22 cellular contexts compared by ENCODE assay signal in genomic region chr11:91075032-91075695, GRCh38.
DNase-seq lines count a peak whose midpoint lies in the region; ATAC-seq and TF ChIP-seq lines count a peak whose summit lies in the region.
"Had no signal": no experiment of that assay in that cellular context is flagged by ENCODE, and none has a peak within 500 bp of the region (broad histone marks: within the 10 kb centered on the region; RNA-seq: fewer than 3 reads in every experiment).

No MANE protein-coding gene starts in this region.

- H3K4me1 ChIP-seq in heart left ventricle (peaks cover 0 to 7% (median 0%) of the 10 kb centered on the region in 12 donors), right cardiac atrium (ENCODE audit: control insufficient read depth, insufficient read depth, low read length) (no peaks in the 10 kb centered on the region)
- H3K4me1 ChIP-seq: A549, Caco-2 had no signal

- peaks cover 0 to 12% (median 0%) of the 10 kb centered on the region in 12 donors for H3K9me3 ChIP-seq in heart left ventricle
- H3K9me3 ChIP-seq in right cardiac atrium (ENCODE audit: control insufficient read depth, low read length), result no peaks in the 10 kb centered on the region
- H3K9me3 ChIP-seq: A549, Caco-2 had no signal

- ATAC-seq in Right ventricle myocardium superior (ENCODE audit: poor library complexity) (peak; percentile 97), heart left ventricle (peak in 3 of 4 donors; percentile 52 to 63 (median 55)), right cardiac atrium (peak; percentile 51 to 77), HG02678 (IDR thresholded peaks at IDR 0.05; ENCODE audit: unreplicated experiment) (no peak)
- ATAC-seq: A549; CD8-positive, alpha-beta T cell; GM12878 had no signal

- no peak for TF ChIP-seq POLR2A in heart left ventricle (IDR thresholded peaks at IDR 0.05)

- H3K4me3 ChIP-seq in heart left ventricle (no peak overlapping the region), right cardiac atrium (ENCODE audit: low read length) (no peak overlapping the region)
- H3K4me3 ChIP-seq: A549, GM12878, GM23248 had no signal

- intact Hi-C loops in Right ventricle myocardium superior (cut with DNase I), result no loop called here
- intact Hi-C loops in cardiac septum (cut with DNase I), result no loop called here
- intact Hi-C loops in heart left ventricle (cut with DNase I), result no loop called here
- intact Hi-C loops in right cardiac atrium (cut with DNase I), result no loop called here

- H3K36me3 ChIP-seq in heart left ventricle, result no peaks in the 10 kb centered on the region

- TF ChIP-seq CTCF in heart left ventricle (IDR thresholded peaks at IDR 0.05), result no peak

- no peaks in the 10 kb centered on the region for H3K27me3 ChIP-seq in heart left ventricle
- no peaks in the 10 kb centered on the region for H3K27me3 ChIP-seq in right cardiac atrium (ENCODE audit: control insufficient read depth, insufficient read depth)

- 19 to 28% (median 25%) methylated on average over 2 of the region's 2 CpGs for WGBS in heart left ventricle, 4 donors
- WGBS in right cardiac atrium, result 37% methylated on average over 2 of the region's 2 CpGs

- H3K27ac ChIP-seq in heart left ventricle (peak overlapping the region in 2 of 12 donors; percentile 23 to 42), right cardiac atrium (ENCODE audit: low read length) (no peak overlapping the region)
- H3K27ac ChIP-seq: A549, C4-2B, GM23248 had no signal

- DNase-seq in Right ventricle myocardium superior (no peak), cardiac septum (ENCODE audit: low spot score) (no peak), heart left ventricle (no peak), right cardiac atrium (no peak), NCI-H345 treated with DMSO at 0.1 percent for 48 hours (lab: John Stamatoyannopoulos, UW; ENCODE audit: unreplicated experiment) (no peak)
- DNase-seq: 8988T; ACHN; AML-193; Caco-2; CD4-positive, CD25-positive, alpha-beta regulatory T cell; CD8-positive, alpha-beta T cell; DMS153; DMS79; EL; GDM1; GM23248; H7; HCEC 1CT had no signal
